1 cellular context compared by ENCODE assay signal in genomic region chr20:20743511-20744169, GRCh38.
TF ChIP-seq lines count a peak whose summit lies in the region.

No MANE protein-coding gene starts in this region.

TF ChIP-seq in HepG2, 621 proteins besides CTCF, POLR2A, EP300 and RAD21 (continued from another document and continues in another):
- TF ChIP-seq, protein P1, sequence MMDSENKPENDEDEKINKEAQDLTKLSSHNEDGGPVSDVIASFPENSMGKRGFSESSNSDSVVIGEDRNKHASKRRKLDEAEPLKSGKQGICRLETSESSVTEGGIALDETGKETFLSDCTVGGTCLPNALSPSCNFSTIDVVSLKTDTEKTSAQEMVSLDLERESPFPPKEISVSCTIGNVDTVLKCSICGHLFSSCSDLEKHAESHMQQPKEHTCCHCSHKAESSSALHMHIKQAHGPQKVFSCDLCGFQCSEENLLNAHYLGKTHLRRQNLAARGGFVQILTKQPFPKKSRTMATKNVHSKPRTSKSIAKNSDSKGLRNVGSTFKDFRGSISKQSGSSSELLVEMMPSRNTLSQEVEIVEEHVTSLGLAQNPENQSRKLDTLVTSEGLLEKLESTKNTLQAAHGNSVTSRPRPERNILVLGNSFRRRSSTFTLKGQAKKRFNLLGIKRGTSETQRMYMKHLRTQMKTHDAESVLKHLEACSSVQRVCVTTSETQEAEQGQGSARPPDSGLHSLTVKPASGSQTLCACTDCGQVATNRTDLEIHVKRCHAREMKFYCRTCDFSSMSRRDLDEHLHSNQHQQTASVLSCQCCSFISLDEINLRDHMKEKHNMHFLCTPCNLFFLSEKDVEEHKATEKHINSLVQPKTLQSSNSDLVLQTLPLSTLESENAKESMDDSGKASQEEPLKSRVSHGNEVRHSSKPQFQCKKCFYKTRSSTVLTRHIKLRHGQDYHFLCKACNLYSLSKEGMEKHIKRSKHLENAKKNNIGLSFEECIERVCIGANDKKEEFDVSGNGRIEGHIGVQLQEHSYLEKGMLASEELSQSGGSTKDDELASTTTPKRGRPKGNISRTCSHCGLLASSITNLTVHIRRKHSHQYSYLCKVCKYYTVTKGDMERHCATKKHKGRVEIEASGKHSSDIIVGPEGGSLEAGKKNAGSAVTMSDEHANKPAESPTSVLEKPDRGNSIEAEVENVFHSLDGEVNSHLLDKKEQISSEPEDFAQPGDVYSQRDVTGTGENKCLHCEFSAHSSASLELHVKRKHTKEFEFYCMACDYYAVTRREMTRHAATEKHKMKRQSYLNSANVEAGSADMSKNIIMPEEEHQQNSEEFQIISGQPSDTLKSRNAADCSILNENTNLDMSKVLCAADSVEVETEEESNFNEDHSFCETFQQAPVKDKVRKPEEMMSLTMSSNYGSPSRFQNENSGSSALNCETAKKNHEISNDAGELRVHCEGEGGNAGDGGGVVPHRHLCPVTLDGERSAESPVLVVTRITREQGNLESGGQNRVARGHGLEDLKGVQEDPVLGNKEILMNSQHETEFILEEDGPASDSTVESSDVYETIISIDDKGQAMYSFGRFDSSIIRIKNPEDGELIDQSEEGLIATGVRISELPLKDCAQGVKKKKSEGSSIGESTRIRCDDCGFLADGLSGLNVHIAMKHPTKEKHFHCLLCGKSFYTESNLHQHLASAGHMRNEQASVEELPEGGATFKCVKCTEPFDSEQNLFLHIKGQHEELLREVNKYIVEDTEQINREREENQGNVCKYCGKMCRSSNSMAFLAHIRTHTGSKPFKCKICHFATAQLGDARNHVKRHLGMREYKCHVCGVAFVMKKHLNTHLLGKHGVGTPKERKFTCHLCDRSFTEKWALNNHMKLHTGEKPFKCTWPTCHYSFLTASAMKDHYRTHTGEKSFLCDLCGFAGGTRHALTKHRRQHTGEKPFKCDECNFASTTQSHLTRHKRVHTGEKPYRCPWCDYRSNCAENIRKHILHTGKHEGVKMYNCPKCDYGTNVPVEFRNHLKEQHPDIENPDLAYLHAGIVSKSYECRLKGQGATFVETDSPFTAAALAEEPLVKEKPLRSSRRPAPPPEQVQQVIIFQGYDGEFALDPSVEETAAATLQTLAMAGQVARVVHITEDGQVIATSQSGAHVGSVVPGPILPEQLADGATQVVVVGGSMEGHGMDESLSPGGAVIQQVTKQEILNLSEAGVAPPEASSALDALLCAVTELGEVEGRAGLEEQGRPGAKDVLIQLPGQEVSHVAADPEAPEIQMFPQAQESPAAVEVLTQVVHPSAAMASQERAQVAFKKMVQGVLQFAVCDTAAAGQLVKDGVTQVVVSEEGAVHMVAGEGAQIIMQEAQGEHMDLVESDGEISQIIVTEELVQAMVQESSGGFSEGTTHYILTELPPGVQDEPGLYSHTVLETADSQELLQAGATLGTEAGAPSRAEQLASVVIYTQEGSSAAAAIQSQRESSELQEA (CRISPR knock-in tag; IDR thresholded peaks at IDR 0.05; ENCODE audit: not compliant biosample characterization): peak; percentile 55
- TF ChIP-seq ZNF292 (CRISPR knock-in tag; IDR thresholded peaks at IDR 0.05; ENCODE audit: borderline replicate concordance, low read depth) (peak; percentile 92; the same call in 1 of the 2 replicates), ZNF788 (CRISPR knock-in tag; IDR thresholded peaks at IDR 0.05; ENCODE audit: borderline replicate concordance) (peak; percentile 52; the same call in 1 of the 2 replicates), MIER3 (CRISPR knock-in tag; IDR thresholded peaks at IDR 0.05; ENCODE audit: borderline replicate concordance) (peak; percentile 20; the same call in 1 of the 2 replicates), BCL6 (CRISPR knock-in tag; IDR thresholded peaks at IDR 0.05) (no peak; the same call in 1 of the 2 replicates), FOXC1 (CRISPR knock-in tag; IDR thresholded peaks at IDR 0.05; ENCODE audit: borderline replicate concordance) (0 out of 2 replicates have a peak, but pooled peaks have one; percentile 52), CREM (IDR thresholded peaks at IDR 0.05) (no peak), CREM (CRISPR knock-in tag; IDR thresholded peaks at IDR 0.05) (no peak), ZNF605 (CRISPR knock-in tag; IDR thresholded peaks at IDR 0.05) (peak; percentile 71; the same call in 1 of the 2 replicates), MYNN (CRISPR knock-in tag; IDR thresholded peaks at IDR 0.05; ENCODE audit: low read depth) (no peak), ZNF598 (CRISPR knock-in tag; IDR thresholded peaks at IDR 0.05; ENCODE audit: borderline replicate concordance) (peak; percentile 83; the same call in 1 of the 2 replicates), ZNF709 (CRISPR knock-in tag; IDR thresholded peaks at IDR 0.05) (peak; percentile 75), ZNF883 (CRISPR knock-in tag; IDR thresholded peaks at IDR 0.05; ENCODE audit: not compliant biosample characterization) (peak; percentile 45), DMAP1 (CRISPR knock-in tag; IDR thresholded peaks at IDR 0.05) (0 out of 2 replicates have a peak, but pooled peaks have one; percentile 1), LCORL (IDR thresholded peaks at IDR 0.05) (no peak), LCORL (CRISPR knock-in tag; IDR thresholded peaks at IDR 0.05) (peak; percentile 63; the same call in 1 of the 2 replicates), ZNF543 (CRISPR knock-in tag; IDR thresholded peaks at IDR 0.05) (0 out of 2 replicates have a peak, but pooled peaks have one; percentile 27), ZNF264 (CRISPR knock-in tag; IDR thresholded peaks at IDR 0.05) (0 out of 2 replicates have a peak, but pooled peaks have one; percentile 15), KLF11 (CRISPR knock-in tag; IDR thresholded peaks at IDR 0.05) (0 out of 2 replicates have a peak, but pooled peaks have one; percentile 6), HMGXB4 (CRISPR knock-in tag; IDR thresholded peaks at IDR 0.05; ENCODE audit: borderline replicate concordance in 1 of 2, low read depth in 1 of 2) (0 out of 4 replicates have a peak, but pooled peaks of 1 of the 2 experiments have one; percentile 24), ZNF691 (CRISPR knock-in tag; IDR thresholded peaks at IDR 0.05; ENCODE audit: borderline replicate concordance, low read depth) (peak; percentile 33; the same call in 1 of the 2 replicates), ZNF232 (CRISPR knock-in tag; IDR thresholded peaks at IDR 0.05; ENCODE audit: borderline replicate concordance) (peak; percentile 64; the same call in 1 of the 2 replicates), BRF2 (CRISPR knock-in tag; IDR thresholded peaks at IDR 0.05) (no peak), IKZF4 (CRISPR knock-in tag; IDR thresholded peaks at IDR 0.05; ENCODE audit: borderline replicate concordance, low read depth, not compliant biosample characterization) (peak; percentile 73), NFYB (CRISPR knock-in tag; IDR thresholded peaks at IDR 0.05) (no peak), SKI (IDR thresholded peaks at IDR 0.05; ENCODE audit: partially characterized antibody) (no peak), ATF7 (IDR thresholded peaks at IDR 0.05) (no peak), ATF7 (CRISPR knock-in tag; IDR thresholded peaks at IDR 0.05) (0 out of 2 replicates have a peak, but pooled peaks have one; percentile 19), PBX2 (CRISPR knock-in tag; IDR thresholded peaks at IDR 0.05) (no peak), ZNF619 (CRISPR knock-in tag; IDR thresholded peaks at IDR 0.05) (peak; percentile 70; the same call in 1 of the 2 replicates), MTA1 (CRISPR knock-in tag; IDR thresholded peaks at IDR 0.05; ENCODE audit: borderline replicate concordance) (0 out of 2 replicates have a peak, but pooled peaks have one; percentile 52), ZNF720 (CRISPR knock-in tag; IDR thresholded peaks at IDR 0.05) (no peak), ZNF230 (CRISPR knock-in tag; IDR thresholded peaks at IDR 0.05) (0 out of 2 replicates have a peak, but pooled peaks have one; percentile 12), NFKB2 (CRISPR knock-in tag; IDR thresholded peaks at IDR 0.05; ENCODE audit: borderline replicate concordance) (0 out of 2 replicates have a peak, but pooled peaks have one; percentile 56), TOPORS (CRISPR knock-in tag; IDR thresholded peaks at IDR 0.05) (no peak), ZMYM3 (CRISPR knock-in tag; IDR thresholded peaks at IDR 0.05) (peak; percentile 63; the same call in 1 of the 2 replicates), GTF3A (CRISPR knock-in tag; conservative IDR thresholded peaks at IDR 0.05) (no peak), SP2 (CRISPR knock-in tag; IDR thresholded peaks at IDR 0.05) (no peak), ZNF44 (CRISPR knock-in tag; IDR thresholded peaks at IDR 0.05) (0 out of 2 replicates have a peak, but pooled peaks have one; percentile 74), RNF2 (conservative IDR thresholded peaks at IDR 0.05; ENCODE audit: low read depth) (0 out of 2 replicates have a peak, but pooled peaks have one; percentile 45), DR1 (CRISPR knock-in tag; IDR thresholded peaks at IDR 0.05) (no peak)
- TF ChIP-seq, protein P2, sequence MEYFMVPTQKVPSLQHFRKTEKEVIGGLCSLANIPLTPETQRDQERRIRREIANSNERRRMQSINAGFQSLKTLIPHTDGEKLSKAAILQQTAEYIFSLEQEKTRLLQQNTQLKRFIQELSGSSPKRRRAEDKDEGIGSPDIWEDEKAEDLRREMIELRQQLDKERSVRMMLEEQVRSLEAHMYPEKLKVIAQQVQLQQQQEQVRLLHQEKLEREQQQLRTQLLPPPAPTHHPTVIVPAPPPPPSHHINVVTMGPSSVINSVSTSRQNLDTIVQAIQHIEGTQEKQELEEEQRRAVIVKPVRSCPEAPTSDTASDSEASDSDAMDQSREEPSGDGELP (IDR thresholded peaks at IDR 0.05; ENCODE audit: borderline replicate concordance, low read depth): peak; percentile 88
- TF ChIP-seq, protein P3, sequence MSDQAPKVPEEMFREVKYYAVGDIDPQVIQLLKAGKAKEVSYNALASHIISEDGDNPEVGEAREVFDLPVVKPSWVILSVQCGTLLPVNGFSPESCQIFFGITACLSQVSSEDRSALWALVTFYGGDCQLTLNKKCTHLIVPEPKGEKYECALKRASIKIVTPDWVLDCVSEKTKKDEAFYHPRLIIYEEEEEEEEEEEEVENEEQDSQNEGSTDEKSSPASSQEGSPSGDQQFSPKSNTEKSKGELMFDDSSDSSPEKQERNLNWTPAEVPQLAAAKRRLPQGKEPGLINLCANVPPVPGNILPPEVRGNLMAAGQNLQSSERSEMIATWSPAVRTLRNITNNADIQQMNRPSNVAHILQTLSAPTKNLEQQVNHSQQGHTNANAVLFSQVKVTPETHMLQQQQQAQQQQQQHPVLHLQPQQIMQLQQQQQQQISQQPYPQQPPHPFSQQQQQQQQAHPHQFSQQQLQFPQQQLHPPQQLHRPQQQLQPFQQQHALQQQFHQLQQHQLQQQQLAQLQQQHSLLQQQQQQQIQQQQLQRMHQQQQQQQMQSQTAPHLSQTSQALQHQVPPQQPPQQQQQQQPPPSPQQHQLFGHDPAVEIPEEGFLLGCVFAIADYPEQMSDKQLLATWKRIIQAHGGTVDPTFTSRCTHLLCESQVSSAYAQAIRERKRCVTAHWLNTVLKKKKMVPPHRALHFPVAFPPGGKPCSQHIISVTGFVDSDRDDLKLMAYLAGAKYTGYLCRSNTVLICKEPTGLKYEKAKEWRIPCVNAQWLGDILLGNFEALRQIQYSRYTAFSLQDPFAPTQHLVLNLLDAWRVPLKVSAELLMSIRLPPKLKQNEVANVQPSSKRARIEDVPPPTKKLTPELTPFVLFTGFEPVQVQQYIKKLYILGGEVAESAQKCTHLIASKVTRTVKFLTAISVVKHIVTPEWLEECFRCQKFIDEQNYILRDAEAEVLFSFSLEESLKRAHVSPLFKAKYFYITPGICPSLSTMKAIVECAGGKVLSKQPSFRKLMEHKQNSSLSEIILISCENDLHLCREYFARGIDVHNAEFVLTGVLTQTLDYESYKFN (CRISPR knock-in tag; conservative IDR thresholded peaks at IDR 0.05): peak; percentile 56; the same call in 1 of the 2 replicates
- TF ChIP-seq, protein P4, sequence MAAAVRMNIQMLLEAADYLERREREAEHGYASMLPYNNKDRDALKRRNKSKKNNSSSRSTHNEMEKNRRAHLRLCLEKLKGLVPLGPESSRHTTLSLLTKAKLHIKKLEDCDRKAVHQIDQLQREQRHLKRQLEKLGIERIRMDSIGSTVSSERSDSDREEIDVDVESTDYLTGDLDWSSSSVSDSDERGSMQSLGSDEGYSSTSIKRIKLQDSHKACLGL (CRISPR knock-in tag; IDR thresholded peaks at IDR 0.05): 0 out of 2 replicates have a peak, but pooled peaks have one; percentile 35
- TF ChIP-seq, protein P5, sequence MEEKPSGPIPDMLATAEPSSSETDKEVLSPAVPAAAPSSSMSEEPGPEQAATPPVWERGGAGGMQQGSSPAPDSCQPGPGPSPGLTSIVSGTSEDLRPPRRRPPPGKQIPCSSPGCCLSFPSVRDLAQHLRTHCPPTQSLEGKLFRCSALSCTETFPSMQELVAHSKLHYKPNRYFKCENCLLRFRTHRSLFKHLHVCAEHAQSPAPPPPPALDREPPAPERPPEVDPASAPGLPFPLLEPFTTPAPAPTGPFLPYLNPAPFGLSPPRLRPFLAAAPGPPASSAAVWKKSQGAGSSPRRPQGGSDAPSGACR (CRISPR knock-in tag; IDR thresholded peaks at IDR 0.05): peak; percentile 61; the same call in 1 of the 2 replicates
